In the genomic region with DNA sequence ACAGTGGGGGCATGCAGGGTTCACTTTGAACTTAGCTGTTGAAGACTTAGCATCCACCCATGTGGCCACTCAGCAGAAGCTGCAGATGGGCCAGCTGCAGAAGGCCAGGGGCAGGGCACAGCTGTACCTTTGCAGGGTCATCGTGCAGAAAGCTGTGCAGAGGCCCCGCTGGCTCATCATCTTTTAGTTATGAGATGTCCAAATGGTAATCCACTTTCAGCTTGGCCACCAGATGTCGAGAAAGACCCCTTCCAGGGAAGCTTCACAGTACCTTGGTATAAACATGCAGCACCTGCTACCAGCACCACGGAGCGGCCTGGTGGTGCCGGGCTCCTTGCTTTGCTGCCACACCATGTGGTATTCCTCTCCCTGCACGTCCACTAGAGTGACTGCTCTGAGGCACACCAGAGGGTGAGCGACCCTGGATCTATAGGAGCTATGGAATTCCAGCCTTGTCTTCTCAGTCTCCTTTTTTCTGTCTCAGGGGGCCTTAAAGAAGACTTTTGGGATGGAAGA, we compare ENCODE assay signal across 27 cellular contexts.
"Had no signal": no experiment of that assay in that cellular context is flagged by ENCODE, and none has a peak within 500 bp of the region (broad histone marks: within the 10 kb centered on the region; RNA-seq: fewer than 3 reads in every experiment).

No MANE protein-coding gene starts in this region.

- H3K4me2 ChIP-seq: smooth muscle cell had no signal

- H3K9me3 ChIP-seq: breast epithelium, gastroesophageal sphincter, heart left ventricle, sigmoid colon, upper lobe of left lung had no signal

- H3K27me3 ChIP-seq: breast epithelium, gastroesophageal sphincter, sigmoid colon, upper lobe of left lung had no signal

- H3K27ac Mint-ChIP-seq: activated naive CD4-positive, alpha-beta T cell treated with anti-CD3 and anti-CD28 coated beads for 36 hours; activated naive CD8-positive, alpha-beta T cell treated with anti-CD3 and anti-CD28 coated beads, Interleukin-2, amount 10 ng/mL, durations not matched to agents 7 days and 5 days; endodermal cell; mesothelial cell of epicardium; progenitor cell of endocrine pancreas; WTC11 had no signal

- DNase-seq: activated CD4-positive, alpha-beta T cell treated with anti-CD3 and anti-CD28 coated beads, Interleukin-2, amount 50 U/mL, for 4 hours; activated CD8-positive, alpha-beta memory T cell treated with anti-CD3 and anti-CD28 coated beads, Interleukin-2, amount 50 U/mL, for 48 hours; activated naive CD4-positive, alpha-beta T cell treated with anti-CD3 and anti-CD28 coated beads for 36 hours; activated naive CD8-positive, alpha-beta T cell treated with anti-CD3 and anti-CD28 coated beads, Interleukin-2, amount 10 ng/mL, durations not matched to agents 7 days and 5 days; activated T-cell treated with anti-CD3 and anti-CD28 coated beads, Interleukin-2, amount 50 U/mL, for 4 hours; amniotic stem cell; heart left ventricle; left ventricle myocardium superior; mammary epithelial cell; naive thymus-derived CD8-positive, alpha-beta T cell; retina; sigmoid colon; stimulated activated CD4-positive, alpha-beta T cell treated with anti-CD3 and anti-CD28 coated beads, Interleukin-2, amount 100 ng/mL, for 48 hours; stimulated activated CD8-positive, alpha-beta memory T cell treated with anti-CD3 and anti-CD28 coated beads, Interleukin-4, amount 100 ng/mL, for 48 hours; stimulated activated naive CD4-positive, alpha-beta T cell treated with Interleukin-2 at 50 U/mL for 16 hours; T-helper 9 cell had no signal

- H3K9me3 Mint-ChIP-seq: activated naive CD4-positive, alpha-beta T cell treated with anti-CD3 and anti-CD28 coated beads for 36 hours; activated naive CD8-positive, alpha-beta T cell treated with anti-CD3 and anti-CD28 coated beads, Interleukin-2, amount 10 ng/mL, durations not matched to agents 7 days and 5 days; activated T-cell treated with anti-CD3 and anti-CD28 coated beads, Interleukin-2, amount 50 U/mL, for 4 hours; central memory CD8-positive, alpha-beta T cell; endodermal cell; mesothelial cell of epicardium; naive thymus-derived CD8-positive, alpha-beta T cell had no signal

- ATAC-seq: activated T-cell treated with anti-CD3 and anti-CD28 coated beads, Interleukin-2, amount 50 U/mL, for 4 hours; gastroesophageal sphincter; heart left ventricle; left ventricle myocardium superior; naive thymus-derived CD8-positive, alpha-beta T cell had no signal

- H3K4me1 Mint-ChIP-seq: central memory CD8-positive, alpha-beta T cell had no signal

- H3K4me3 Mint-ChIP-seq: activated naive CD4-positive, alpha-beta T cell treated with anti-CD3 and anti-CD28 coated beads for 36 hours; activated naive CD8-positive, alpha-beta T cell treated with anti-CD3 and anti-CD28 coated beads, Interleukin-2, amount 10 ng/mL, durations not matched to agents 7 days and 5 days; activated T-cell treated with anti-CD3 and anti-CD28 coated beads, Interleukin-2, amount 50 U/mL, for 4 hours; central memory CD8-positive, alpha-beta T cell; endodermal cell; mesothelial cell of epicardium; naive thymus-derived CD8-positive, alpha-beta T cell; WTC11 had no signal

- H3K27ac ChIP-seq: breast epithelium, coronary artery, epithelial cell of prostate, gastroesophageal sphincter, heart left ventricle, sigmoid colon, upper lobe of left lung had no signal

- H3K36me3 ChIP-seq: breast epithelium, gastroesophageal sphincter, heart left ventricle, sigmoid colon, upper lobe of left lung had no signal

- H3K4me3 ChIP-seq: breast epithelium, coronary artery, gastroesophageal sphincter, heart left ventricle, sigmoid colon, smooth muscle cell, upper lobe of left lung had no signal

- H3K4me1 ChIP-seq: breast epithelium, gastroesophageal sphincter, heart left ventricle, sigmoid colon, upper lobe of left lung had no signal

- H3K36me3 Mint-ChIP-seq: activated naive CD8-positive, alpha-beta T cell treated with anti-CD3 and anti-CD28 coated beads, Interleukin-2, amount 10 ng/mL, durations not matched to agents 7 days and 5 days; mesothelial cell of epicardium; WTC11 had no signal
